In the genomic region with DNA sequence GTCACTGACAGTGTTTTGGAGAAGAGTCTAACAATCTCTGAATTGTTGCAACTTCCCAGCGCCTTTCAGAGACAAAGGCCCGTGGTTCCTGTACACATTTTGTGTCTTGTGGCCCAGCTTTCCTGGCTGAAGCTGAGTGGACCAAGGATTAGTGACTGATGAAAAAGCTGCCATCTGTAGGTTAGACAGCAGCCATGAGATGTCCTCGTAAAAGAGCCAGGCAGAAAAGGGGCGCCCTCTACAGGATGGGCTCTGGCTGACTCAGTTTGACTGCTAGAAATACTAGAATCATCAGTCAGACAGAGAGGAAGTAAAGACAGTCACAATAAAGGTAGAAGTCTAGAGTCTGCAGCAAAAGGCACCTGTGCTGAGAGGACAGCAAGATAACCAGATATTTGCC, we compare ENCODE assay signal across 10 cellular contexts. TPM values are rescaled to one million over a fixed set of nuclear protein-coding genes. Genes with fewer than 3 reads are reported as not detected.
DNase-seq lines count a peak whose midpoint lies in the region; ATAC-seq, FAIRE-seq and TF ChIP-seq lines count a peak whose summit lies in the region.
"Had no signal": no experiment of that assay in that cellular context is flagged by ENCODE, and none has a peak within 500 bp of the region (broad histone marks: within the 10 kb centered on the region; RNA-seq: fewer than 3 reads in every experiment).

No MANE protein-coding gene starts in this region.

- H3K9me2 ChIP-seq in SU-DHL-6 (replicated peaks; ENCODE audit: insufficient read depth, low read length) = no peaks in the 10 kb centered on the region

- 23% methylated on average over 4 of the region's 4 CpGs for WGBS in K562 (ENCODE audit: insufficient coverage, low coverage, missing lambda C conversion rate)

- no peaks in the 10 kb centered on the region for H3F3A ChIP-seq in SU-DHL-6 (ENCODE audit: insufficient read depth)

- CTCF ChIA-PET in CD8-positive, alpha-beta memory T cell (lab: Charles Lee) = interaction anchor here (0.7 kb wide), 1 partner anchor 38 kb away, joined by 3 read pairs; no protein-coding TSS in a partner anchor
- CTCF ChIA-PET in K562 (lab: Yijun Ruan, JAX; ENCODE audit: low intra/inter-chr PET ratio) = no interaction called here

- no peak for TF ChIP-seq POLR2A in K562 (conservative IDR thresholded peaks at IDR 0.05)

- H3K9me1 ChIP-seq in K562 (ENCODE audit: control insufficient read depth, insufficient read depth, low read length) = no peaks in the 10 kb centered on the region

- no peaks in the 10 kb centered on the region for H3K79me2 ChIP-seq in SU-DHL-6 (ENCODE audit: insufficient read depth, low read length)
- no peaks in the 10 kb centered on the region for H3K79me2 ChIP-seq in K562 (ENCODE audit: control insufficient read depth, insufficient read depth, low read length)

- FAIRE-seq in K562 (lab: Jason Lieb, UNC) = peak; percentile 94

- ATAC-seq in K562 = peak; percentile 91
- no peak for ATAC-seq in HG03520 (IDR thresholded peaks at IDR 0.05; ENCODE audit: unreplicated experiment)
- ATAC-seq in GM19395 (IDR thresholded peaks at IDR 0.05; ENCODE audit: unreplicated experiment) = no peak

- no peak for TF ChIP-seq EP300 in K562 (IDR thresholded peaks at IDR 0.05; ENCODE audit: low read length)

- in situ Hi-C loops in K562 (cut with MboI) = no loop called here

- H3K36me3 Mint-ChIP-seq in CD8-positive, alpha-beta memory T cell = no peaks in the 10 kb centered on the region
- H3K36me3 Mint-ChIP-seq: IgD-negative memory B cell; naive thymus-derived CD8-positive, alpha-beta T cell had no signal

- no peaks in the 10 kb centered on the region for H3K4me1 ChIP-seq in CD8-positive, alpha-beta memory T cell (ENCODE audit: insufficient read depth, low read length)
- no peaks in the 10 kb centered on the region for H3K4me1 ChIP-seq in K562 (replicated peaks in 1 of 2; ENCODE audit: control insufficient read depth in 2 of 2, insufficient read depth in 2 of 2, low read length in 2 of 2)

- peak overlapping the region; percentile 70 for H2AFZ ChIP-seq in SU-DHL-6 (ENCODE audit: low read depth, low read length, severe bottlenecking)
- peak overlapping the region; percentile 58; the same call in 1 of the 2 replicates for H2AFZ ChIP-seq in K562 (ENCODE audit: low read depth, low read length)

- peak; percentile 92 for TF ChIP-seq CTCF in SU-DHL-6 (IDR thresholded peaks at IDR 0.05; ENCODE audit: insufficient read depth, low read length, poor library complexity, severe bottlenecking)
- peak; percentile 67 to 97 (median 86) for TF ChIP-seq CTCF in K562 (IDR thresholded peaks at IDR 0.05 in 2 of 3, conservative IDR thresholded peaks at IDR 0.05 in 1 of 3; ENCODE audit: insufficient read depth in 2 of 3, low read depth in 1 of 3, low read length in 3 of 3)

- H3K9me3 Mint-ChIP-seq in CD8-positive, alpha-beta memory T cell = no peaks in the 10 kb centered on the region
- H3K9me3 Mint-ChIP-seq: naive thymus-derived CD8-positive, alpha-beta T cell had no signal

- DNase-seq in CD8-positive, alpha-beta memory T cell = peak in 4 of 5 donors; percentile 3 to 62 (median 10)
- peak; percentile 70 for DNase-seq in HT1080 (ENCODE audit: low read depth)
- peak; percentile 46 to 74 (median 54) for DNase-seq in K562 (ENCODE audit: extremely low read depth in 1 of 4, low spot score in 3 of 4)
- peak; percentile 30 to 61 for DNase-seq in lung microvascular endothelial cell (ENCODE audit: low read depth in 2 of 2)
- peak in 30 of 49 donors; percentile 1 to 58 (median 28) for DNase-seq in substantia nigra (lab: John Stamatoyannopoulos, UW)

- no peaks in the 10 kb centered on the region for H3K4me1 Mint-ChIP-seq in CD8-positive, alpha-beta memory T cell
- H3K4me1 Mint-ChIP-seq: naive thymus-derived CD8-positive, alpha-beta T cell had no signal

- H3K27ac Mint-ChIP-seq in CD8-positive, alpha-beta memory T cell = no peak overlapping the region
- H3K27ac Mint-ChIP-seq: IgD-negative memory B cell had no signal

- no peak overlapping the region for H3K4me3 Mint-ChIP-seq in CD8-positive, alpha-beta memory T cell
- H3K4me3 Mint-ChIP-seq: IgD-negative memory B cell; naive thymus-derived CD8-positive, alpha-beta T cell had no signal

- peak; percentile 32 to 78; a peak in 3 of 4 replicates for TF ChIP-seq RAD21 in K562 (CRISPR knock-in tag; conservative IDR thresholded peaks at IDR 0.05 in 1 of 2, IDR thresholded peaks at IDR 0.05 in 1 of 2)

- no peaks in the 10 kb centered on the region for H3K27me3 ChIP-seq in CD8-positive, alpha-beta memory T cell (ENCODE audit: insufficient read depth, low read length, poor library complexity, severe bottlenecking)
- H3K27me3 ChIP-seq in SU-DHL-6 (ENCODE audit: low read length) = no peaks in the 10 kb centered on the region
- H3K27me3 ChIP-seq in K562 (ENCODE audit: control insufficient read depth in 2 of 2, insufficient read depth in 2 of 2, low read length in 2 of 2) = no peaks in the 10 kb centered on the region; a peak in 1 of 5 replicates

- H3K9ac ChIP-seq in SU-DHL-6 (ENCODE audit: low read length) = no peak overlapping the region
- no peak overlapping the region for H3K9ac ChIP-seq in K562 (ENCODE audit: insufficient read depth in 1 of 2, low read depth in 2 of 2, low read length in 2 of 2)

- no peaks in the 10 kb centered on the region for H3K36me3 ChIP-seq in CD8-positive, alpha-beta memory T cell (ENCODE audit: insufficient read depth, low read length)
- H3K36me3 ChIP-seq in SU-DHL-6 (ENCODE audit: low read length) (no peaks in the 10 kb centered on the region), K562 (ENCODE audit: control insufficient read depth, insufficient read depth, low read length) (no peaks in the 10 kb centered on the region)

- no peak overlapping the region for H3K4me3 ChIP-seq in CD8-positive, alpha-beta memory T cell (ENCODE audit: low read length)
- no peak overlapping the region for H3K4me3 ChIP-seq in SU-DHL-6 (ENCODE audit: insufficient read depth, low read length, poor library complexity, severe bottlenecking)
- no peak overlapping the region for H3K4me3 ChIP-seq in K562

- no peaks in the 10 kb centered on the region for H4K20me1 ChIP-seq in SU-DHL-6 (ENCODE audit: low read depth, low read length)
- no peaks in the 10 kb centered on the region for H4K20me1 ChIP-seq in K562 (replicated peaks; ENCODE audit: control insufficient read depth, insufficient read depth, low read length)

- no TSS peak for BruUV-seq in K562 (replicated peaks; lab: Mats Ljungman, UMichigan)

- H3K9me3 ChIP-seq in CD8-positive, alpha-beta memory T cell (ENCODE audit: low read length) = no peaks in the 10 kb centered on the region
- no peaks in the 10 kb centered on the region for H3K9me3 ChIP-seq in SU-DHL-6 (ENCODE audit: insufficient read depth, low read length)
- H3K9me3 ChIP-seq in K562 (replicated peaks; ENCODE audit: control insufficient read depth, insufficient read depth, low read depth, low read length) = no peaks in the 10 kb centered on the region

- H3K27me3 Mint-ChIP-seq in CD8-positive, alpha-beta memory T cell = no peaks in the 10 kb centered on the region
- H3K27me3 Mint-ChIP-seq: IgD-negative memory B cell had no signal

- no peak overlapping the region for H3K27ac ChIP-seq in CD8-positive, alpha-beta memory T cell (ENCODE audit: low read depth, low read length)
- H3K27ac ChIP-seq in SU-DHL-6 (ENCODE audit: low read depth, low read length) = no peak overlapping the region
- no peak overlapping the region for H3K27ac ChIP-seq in K562 (ENCODE audit: extremely low read depth, low read depth, low read length)
- H3K27ac ChIP-seq in substantia nigra (ENCODE audit: low read depth, low read length, poor library complexity, severe bottlenecking) = no peak overlapping the region

- POLR2A ChIA-PET in CD8-positive, alpha-beta memory T cell (lab: Charles Lee) = no interaction called here
- POLR2A ChIA-PET in K562 (lab: Yijun Ruan, JAX) = no interaction called here

- no peak overlapping the region for H3K4me2 ChIP-seq in SU-DHL-6 (ENCODE audit: low read depth, low read length, poor library complexity, severe bottlenecking)
- H3K4me2 ChIP-seq in K562 (ENCODE audit: insufficient read depth, low read length) = no peak overlapping the region

- intact Hi-C loops in K562 (cut with micrococcal nuclease) = loop anchor here (1.0 kb wide), 1 partner anchor 51 kb away; no protein-coding TSS in a partner anchor

RNA-seq across cellular contexts. Expression of gene NF1, which starts 26.5 kb away (rescaled TPM):
- 10 to 100 TPM; 22.8 TPM for total RNA-seq in CD8-positive, alpha-beta memory T cell
- polyA plus RNA-seq in CD8-positive, alpha-beta memory T cell = 5.8 TPM
- total RNA-seq in HT1080 (2014; rRNA removed; shearing (Covaris generic)) = 12.7 and 17.5 TPM in 2 replicates
- 16.7 and 23.1 TPM in 2 replicates for polyA plus RNA-seq in HT1080 (2015; cell fraction: cytosol; rRNA removed)
- polyA plus RNA-seq in HT1080 (2015; cell fraction: nucleus; rRNA removed) = 43.5 and 47.3 TPM in 2 replicates
- total RNA-seq in K562 (2011; cell fraction: chromatin; rRNA removed; ENCODE audit: low replicate concordance) = 108 and 331 TPM in 2 replicates
- total RNA-seq in K562 (2011; cell fraction: nucleolus; rRNA removed) = 49.7 and 67.6 TPM in 2 replicates
- 113 and 152 TPM in 2 replicates for total RNA-seq in K562 (2011; cell fraction: nucleoplasm; rRNA removed)
- total RNA-seq in K562 (2014; rRNA removed) = 13.4 and 16.7 TPM in 2 replicates
- total RNA-seq in K562 (2014; rRNA removed; fragmentation: Illumina TruSeq; extraction: Trizol) = 26.3 TPM in 2 replicates
- total RNA-seq in K562 (2015; rRNA removed; fragmentation: Illumina TruSeq; extraction: Trizol) = 24.3 and 24.6 TPM in 2 replicates
- total RNA-seq in K562 (2021) = 36.5 and 41.9 TPM in 2 replicates
- polyA plus RNA-seq in K562 (2011; rRNA removed) = 16.7 and 29.3 TPM in 2 replicates
- 16.4 and 18.7 TPM in 2 replicates for polyA plus RNA-seq in K562 (2011; cell fraction: cytosol; rRNA removed)
- 41.9 and 61.1 TPM in 2 replicates for polyA plus RNA-seq in K562 (2011; cell fraction: nucleus; rRNA removed)
- 16.3 and 16.9 TPM in 2 replicates for polyA plus RNA-seq in K562 (2012)
- polyA plus RNA-seq in K562 (2014; fragmentation: Illumina TruSeq; extraction: Trizol) = 23.9 and 30.8 TPM in 2 replicates
- polyA plus RNA-seq in K562 (2014; fragmentation: Nextera tagmentation; extraction: Ambion mirVana) = 1 to 10 TPM; 3.4 to 7.5 TPM
- 14.0 and 15.4 TPM in 2 replicates for polyA plus RNA-seq in K562 (2014; rRNA removed)
- polyA minus RNA-seq in K562 (2011; rRNA and poly(A)+ RNA removed) = 132 and 170 TPM in 2 replicates
- 35.1 and 79.9 TPM in 2 replicates for polyA minus RNA-seq in K562 (2011; cell fraction: cytosol; rRNA and poly(A)+ RNA removed)
- 84.1 and 101 TPM in 2 replicates for polyA minus RNA-seq in K562 (2011; cell fraction: nucleus; rRNA and poly(A)+ RNA removed)
- total RNA-seq in lung microvascular endothelial cell = 20.3 and 24.2 TPM in 2 replicates

Comparison
In these comparisons a context has a peak if more than half of its experiments do, and no peak if none do; other contexts are left out.
1. DNase-seq: peak in every context shown above with its lines; median percentile 70 in HT1080; 54 in K562; 46 in lung microvascular endothelial cell; 28 in substantia nigra; 10 in CD8-positive, alpha-beta memory T cell.